Comparison of ENCODE assay signal across 25 cellular contexts in the genomic region with DNA sequence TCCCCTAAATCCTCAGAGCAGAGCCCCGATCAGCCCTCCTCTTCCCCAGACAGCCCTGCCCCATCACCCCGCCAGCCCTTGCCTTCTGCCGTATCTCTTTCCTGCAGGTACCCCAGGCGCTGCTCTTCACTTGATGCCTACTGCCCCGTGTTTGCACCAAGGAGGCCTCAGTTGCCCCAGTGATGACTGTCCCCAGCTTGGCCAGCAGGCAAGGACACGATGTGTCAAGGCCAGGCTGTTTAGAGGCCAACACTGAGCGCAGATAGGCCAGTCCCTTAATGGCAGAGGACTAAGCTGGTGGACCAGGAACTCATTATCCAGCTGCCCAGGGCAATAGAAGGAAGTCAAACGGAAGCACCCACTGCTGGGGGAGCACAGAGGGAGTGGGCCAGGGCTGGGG.
A peak's percentile ranks its signal among the peaks of the same experiment; 100 is the strongest.
DNase-seq lines count a peak whose midpoint lies in the region; ATAC-seq, FAIRE-seq and TF ChIP-seq lines count a peak whose summit lies in the region.
"Had no signal": no experiment of that assay in that cellular context is flagged by ENCODE, and none has a peak within 500 bp of the region (broad histone marks: within the 10 kb centered on the region; RNA-seq: fewer than 3 reads in every experiment).

No MANE protein-coding gene starts in this region.

- H3K14ac ChIP-seq in H1 (ENCODE audit: insufficient read length), result no peak overlapping the region

- peaks cover 5% of the 10 kb centered on the region for H3K9me3 ChIP-seq in OCI-LY7 (ENCODE audit: low read length)
- H3K9me3 ChIP-seq in H1 (ENCODE audit: insufficient read depth in 2 of 2, low read depth in 1 of 2, low read length in 1 of 2), result peaks cover 0 to 3% of the 10 kb centered on the region in 2 experiments; a peak in 1 of 4 replicates
- H3K9me3 ChIP-seq in upper lobe of right lung, result peaks cover 2% of the 10 kb centered on the region
- H3K9me3 ChIP-seq: BE2C, HAP-1 had no signal

- no peak overlapping the region for H4K5ac ChIP-seq in H1 (ENCODE audit: insufficient read length, low read depth, low read length)

- TF ChIP-seq POLR2A in H1 (IDR thresholded peaks at IDR 0.05; ENCODE audit: control extremely low read depth in 1 of 2, low read depth in 2 of 2, low read length in 2 of 2), result no peak

- no peaks in the 10 kb centered on the region for H3K9me2 ChIP-seq in OCI-LY7 (ENCODE audit: insufficient read depth, low read length)

- intact Hi-C loops in OCI-LY7 (cut with micrococcal nuclease; ENCODE audit: unreplicated experiment) (no loop called here), upper lobe of right lung (cut with DNase I) (no loop called here)

- peak overlapping the region; percentile 9; the same call in 1 of the 2 replicates for H2AFZ ChIP-seq in OCI-LY7 (ENCODE audit: low read length)
- H2AFZ ChIP-seq in H1 (ENCODE audit: low read length), result no peak overlapping the region
- H2AFZ ChIP-seq: GM23338 had no signal

- H3K4me1 ChIP-seq in OCI-LY7 (ENCODE audit: insufficient read depth, low read length, poor library complexity, severe bottlenecking) (peaks cover 25% of the 10 kb centered on the region), H1 (replicated peaks in 1 of 4; ENCODE audit: control insufficient read depth in 3 of 4, insufficient read depth in 4 of 4, low read length in 3 of 4) (no peaks in the 10 kb centered on the region), upper lobe of right lung (no peaks in the 10 kb centered on the region)
- H3K4me1 ChIP-seq: A549; BE2C; BLaER1 treated with 17β-estradiol and CSF1 and Interleukin-3, amounts not matched to agents 10 nM and 100 nM; HAP-1 had no signal

- WGBS in H1 (ENCODE audit: extremely low coverage in 1 of 2, insufficient coverage in 1 of 2, insufficient read length in 1 of 2, insufficient replicate concordance in 2 of 2, low coverage in 1 of 2, low lambda C conversion rate in 2 of 2, missing lambda C conversion rate in 1 of 2), 2 experiments, result 89% methylated on average over 8 of the region's 8 CpGs; no CpG with 5 or more reads in 1 of the 2 experiments

- FAIRE-seq in H1 (lab: Jason Lieb, UNC), result no peak
- FAIRE-seq: A549, D721Med, GM12878, H54 had no signal

- H3K9ac ChIP-seq in H1 (replicated peaks in 1 of 4; ENCODE audit: extremely low read depth in 1 of 4, low read depth in 3 of 4, low read length in 3 of 4), result no peak overlapping the region
- H3K9ac ChIP-seq: BLaER1 treated with 17β-estradiol and CSF1 and Interleukin-3, amounts not matched to agents 10 nM and 100 nM had no signal

- no peak overlapping the region for H3K18ac ChIP-seq in H1 (ENCODE audit: extremely low read depth, low read length)

- H2BK20ac ChIP-seq in H1 (ENCODE audit: low read length), result no peak overlapping the region

- H3K4me2 ChIP-seq in OCI-LY7 (ENCODE audit: low read length), result no peak overlapping the region
- no peak overlapping the region for H3K4me2 ChIP-seq in H1 (ENCODE audit: insufficient read depth in 1 of 2, low read depth in 2 of 2, low read length in 2 of 2)
- H3K4me2 ChIP-seq: A549; BLaER1 treated with 17β-estradiol and CSF1 and Interleukin-3, amounts not matched to agents 10 nM and 100 nM; GM23338 had no signal

- H3K4me3 ChIP-seq in OCI-LY7 (ENCODE audit: low read depth, low read length, poor library complexity, severe bottlenecking), result no peak overlapping the region
- H3K4me3 ChIP-seq in H1 (ENCODE audit: extremely low read depth in 1 of 4, insufficient read depth in 2 of 4, low read depth in 3 of 4, low read length in 4 of 4), result no peak overlapping the region
- no peak overlapping the region for H3K4me3 ChIP-seq in upper lobe of right lung
- H3K4me3 ChIP-seq: A549; BLaER1 treated with 17β-estradiol and CSF1 and Interleukin-3, amounts not matched to agents 10 nM and 100 nM; GM12878; GM23338; HAP-1 had no signal

- no peak overlapping the region for H2BK5ac ChIP-seq in H1 (ENCODE audit: low read depth, low read length)

- H4K20me1 ChIP-seq in OCI-LY7 (ENCODE audit: insufficient read depth, low read length) (no peaks in the 10 kb centered on the region), H1 (replicated peaks in 1 of 2; ENCODE audit: control insufficient read depth in 1 of 2, insufficient read depth in 2 of 2, low read length in 2 of 2) (no peaks in the 10 kb centered on the region)
- H4K20me1 ChIP-seq: BLaER1 treated with 17β-estradiol and CSF1 and Interleukin-3, amounts not matched to agents 10 nM and 100 nM had no signal

- no peaks in the 10 kb centered on the region for H3K79me1 ChIP-seq in H1 (ENCODE audit: low read depth, low read length)

- H3K23me2 ChIP-seq in H1 (ENCODE audit: low read depth, low read length), result no peaks in the 10 kb centered on the region

- no peak overlapping the region for H2BK15ac ChIP-seq in H1 (ENCODE audit: low read length)

- CTCF ChIA-PET in OCI-LY7 (lab: Charles Lee; ENCODE audit: unreplicated experiment) (no interaction called here), H1 (lab: Charles Lee; ENCODE audit: partially characterized antibody) (interaction anchor here (0.6 to 6.3 kb wide), 5 partner anchors 12 to 230 kb away, joined by 3 to 63 read pairs (median 3); no protein-coding TSS in a partner anchor)

- H4K91ac ChIP-seq in H1 (replicated peaks; ENCODE audit: insufficient read length, low read length), result no peak overlapping the region

- H3K27ac ChIP-seq in OCI-LY7 (ENCODE audit: low read depth, low read length, poor library complexity, severe bottlenecking) (no peak overlapping the region), H1 (ENCODE audit: low read depth, low read length) (no peak overlapping the region), upper lobe of right lung (no peak overlapping the region)
- H3K27ac ChIP-seq: A549; BLaER1 treated with 17β-estradiol and CSF1 and Interleukin-3, amounts not matched to agents 10 nM and 100 nM had no signal

- H3K4ac ChIP-seq in H1 (replicated peaks; ENCODE audit: insufficient read length, low read depth, low read length), result no peak overlapping the region

- TF ChIP-seq CTCF in OCI-LY7 (conservative IDR thresholded peaks at IDR 0.05; ENCODE audit: low read length), result no peak
- TF ChIP-seq CTCF in H1 (IDR thresholded peaks at IDR 0.05; ENCODE audit: control extremely low read depth in 1 of 3, insufficient read depth in 1 of 3, low read depth in 1 of 3, low read length in 3 of 3), result no peak
- TF ChIP-seq CTCF in upper lobe of right lung (IDR thresholded peaks at IDR 0.05), result no peak

- no peak for TF ChIP-seq RAD21 in H1 (IDR thresholded peaks at IDR 0.05 in 1 of 2, conservative IDR thresholded peaks at IDR 0.05 in 1 of 2; ENCODE audit: low read depth in 2 of 2, low read length in 2 of 2)

- POLR2A ChIA-PET in OCI-LY7 (lab: Charles Lee) (interaction anchor here (0.6 to 0.7 kb wide), 4 partner anchors 9 to 169 kb away, joined by 3 to 4 read pairs (median 4); no protein-coding TSS in a partner anchor), H1 (lab: Charles Lee; ENCODE audit: partially characterized antibody) (interaction anchor here (1.0 kb wide), 1 partner anchor 78 kb away, joined by 3 read pairs; no protein-coding TSS in a partner anchor)

- H3K79me2 ChIP-seq in OCI-LY7 (ENCODE audit: insufficient read depth, low read depth, low read length) (no peaks in the 10 kb centered on the region), H1 (ENCODE audit: control insufficient read depth in 1 of 2, insufficient read depth in 2 of 2, low read length in 2 of 2) (no peaks in the 10 kb centered on the region)

- 0 out of 2 replicates have a peak overlapping the region, but pooled peaks have one; percentile 35 for H4K8ac ChIP-seq in H1 (ENCODE audit: extremely low read depth, insufficient read depth, low read length)

- no peak overlapping the region for H2BK12ac ChIP-seq in H1 (ENCODE audit: low read depth, low read length)

- BruUV-seq in OCI-LY7 (replicated peaks; lab: Mats Ljungman, UMichigan), result no TSS peak

- DNase-seq in OCI-LY7 (ENCODE audit: low spot score) (no peak), H1 (ENCODE audit: low read depth in 1 of 2, low spot score in 2 of 2) (no peak), mesenteric fat pad (ENCODE audit: low spot score) (peak; percentile 35), upper lobe of right lung (no peak), pons (ENCODE audit: low spot score) (no peak), SKM-1 treated with dmso at 0.1 percent for 144 hours (lab: John Stamatoyannopoulos, UW; ENCODE audit: unreplicated experiment) (no peak)
- DNase-seq: 8988T; ACHN; AML-193; BE2C; CD4-positive, alpha-beta T cell; CD8-positive, alpha-beta memory T cell; DMS 273 treated with DMSO at 0.1 percent for 48 hours; DMS79; EL; GDM1; HFFc6 had no signal

- no peak overlapping the region for H3K23ac ChIP-seq in H1 (ENCODE audit: insufficient read length)

- H3K36me3 ChIP-seq in OCI-LY7 (ENCODE audit: insufficient read depth, low read length) (no peaks in the 10 kb centered on the region; the same call in 1 of the 2 replicates), H1 (ENCODE audit: control insufficient read depth in 2 of 4, insufficient read depth in 4 of 4, low read length in 3 of 4) (no peaks in the 10 kb centered on the region), upper lobe of right lung (no peaks in the 10 kb centered on the region)
- H3K36me3 ChIP-seq: BE2C; BLaER1 treated with 17β-estradiol and CSF1 and Interleukin-3, amounts not matched to agents 10 nM and 100 nM; HAP-1 had no signal

- H2BK120ac ChIP-seq in H1 (replicated peaks; ENCODE audit: low read depth, low read length), result no peak overlapping the region

- H3K56ac ChIP-seq in H1 (replicated peaks; ENCODE audit: insufficient read length, low read depth, low read length), result no peak overlapping the region

- H2AK5ac ChIP-seq in H1 (ENCODE audit: low read depth, low read length), result no peak overlapping the region

- ATAC-seq in upper lobe of right lung, result peak; percentile 22
- no peak for ATAC-seq in HG02798 (IDR thresholded peaks at IDR 0.05; ENCODE audit: poor library complexity, unreplicated experiment)
- ATAC-seq: A549, GM12878, GM23338 had no signal

- H3K27me3 ChIP-seq in H1 (replicated peaks in 1 of 4; ENCODE audit: control insufficient read depth in 3 of 4, extremely low read depth in 1 of 4, insufficient read depth in 3 of 4, low read length in 3 of 4) (peaks cover 2 to 16% (median 4%) of the 10 kb centered on the region in 4 experiments; a peak in 5 of 7 replicates), upper lobe of right lung (peaks cover 28% of the 10 kb centered on the region)
- H3K27me3 ChIP-seq: BE2C; BLaER1 treated with 17β-estradiol and CSF1 and Interleukin-3, amounts not matched to agents 10 nM and 100 nM had no signal

- TF ChIP-seq EP300 in H1 (IDR thresholded peaks at IDR 0.05; ENCODE audit: borderline replicate concordance in 1 of 2, low read depth in 2 of 2, low read length in 2 of 2), result no peak

TF ChIP-seq in H1, 55 proteins besides CTCF, POLR2A, EP300 and RAD21:
- TF ChIP-seq CHD2 (IDR thresholded peaks at IDR 0.05; ENCODE audit: low read length), result no peak
- TF ChIP-seq SIRT6 (IDR thresholded peaks at IDR 0.05; ENCODE audit: low read length), result no peak
- no peak for TF ChIP-seq SP1 (IDR thresholded peaks at IDR 0.05; ENCODE audit: low read depth, low read length)
